Comparison of ENCODE assay signal across 1 cellular context in genomic region chr1:22414244-22414751, GRCh38.
TF ChIP-seq lines count a peak whose summit lies in the region.

No MANE protein-coding gene starts in this region.

TF ChIP-seq in HepG2, 621 proteins besides CTCF, POLR2A, EP300 and RAD21 (continued from another document and continues in another):
- TF ChIP-seq ZNF256 (CRISPR knock-in tag; conservative IDR thresholded peaks at IDR 0.05) (0 out of 2 replicates have a peak, but pooled peaks have one; percentile 48), HIC2 (CRISPR knock-in tag; IDR thresholded peaks at IDR 0.05; ENCODE audit: low read depth) (no peak), TEAD2 (CRISPR knock-in tag; IDR thresholded peaks at IDR 0.05) (no peak), RAD51 (IDR thresholded peaks at IDR 0.05; ENCODE audit: borderline replicate concordance) (no peak), AFF4 (CRISPR knock-in tag; IDR thresholded peaks at IDR 0.05) (no peak), MYC (CRISPR knock-in tag; IDR thresholded peaks at IDR 0.05; ENCODE audit: borderline replicate concordance) (peak; percentile 28; the same call in 1 of the 2 replicates), GMEB1 (CRISPR knock-in tag; IDR thresholded peaks at IDR 0.05; ENCODE audit: borderline replicate concordance) (peak; percentile 29; the same call in 1 of the 2 replicates), BATF2 (CRISPR knock-in tag; IDR thresholded peaks at IDR 0.05) (no peak), ZNF512B (CRISPR knock-in tag; IDR thresholded peaks at IDR 0.05; ENCODE audit: borderline replicate concordance) (peak; percentile 51; the same call in 1 of the 2 replicates), GTF3A (CRISPR knock-in tag; conservative IDR thresholded peaks at IDR 0.05) (no peak), YEATS4 (CRISPR knock-in tag; IDR thresholded peaks at IDR 0.05; ENCODE audit: borderline replicate concordance) (no peak), RBAK (CRISPR knock-in tag; IDR thresholded peaks at IDR 0.05) (no peak), KLF12 (CRISPR knock-in tag; IDR thresholded peaks at IDR 0.05; ENCODE audit: borderline replicate concordance) (no peak), ATF4 (CRISPR knock-in tag; IDR thresholded peaks at IDR 0.05) (no peak), ZNF24 (IDR thresholded peaks at IDR 0.05) (no peak), ZNF780A (CRISPR knock-in tag; IDR thresholded peaks at IDR 0.05) (no peak), ELF3 (CRISPR knock-in tag; IDR thresholded peaks at IDR 0.05) (peak; percentile 51; the same call in 1 of the 2 replicates), ZNF235 (CRISPR knock-in tag; IDR thresholded peaks at IDR 0.05; ENCODE audit: borderline replicate concordance) (no peak), ZBTB14 (CRISPR knock-in tag; IDR thresholded peaks at IDR 0.05) (no peak), ZNF44 (CRISPR knock-in tag; IDR thresholded peaks at IDR 0.05) (no peak), ZBTB2 (CRISPR knock-in tag; IDR thresholded peaks at IDR 0.05; ENCODE audit: low read depth) (no peak), RNF2 (conservative IDR thresholded peaks at IDR 0.05; ENCODE audit: low read depth) (peak; percentile 53; the same call in 1 of the 2 replicates), BORCS8-MEF2B (CRISPR knock-in tag; IDR thresholded peaks at IDR 0.05) (no peak), POGK (CRISPR knock-in tag; conservative IDR thresholded peaks at IDR 0.05) (no peak), BCLAF1 (IDR thresholded peaks at IDR 0.05) (no peak), RARG (CRISPR knock-in tag; IDR thresholded peaks at IDR 0.05; ENCODE audit: low read depth) (no peak), ZNF431 (CRISPR knock-in tag; IDR thresholded peaks at IDR 0.05; ENCODE audit: borderline replicate concordance, low read depth) (no peak), FOXK2 (IDR thresholded peaks at IDR 0.05) (0 out of 2 replicates have a peak, but pooled peaks have one; percentile 30), ZNF335 (CRISPR knock-in tag; IDR thresholded peaks at IDR 0.05) (no peak), ZNF776 (CRISPR knock-in tag; IDR thresholded peaks at IDR 0.05) (no peak), KDM5B (CRISPR knock-in tag; IDR thresholded peaks at IDR 0.05; ENCODE audit: borderline replicate concordance) (no peak), CREM (IDR thresholded peaks at IDR 0.05) (peak; percentile 93), CREM (CRISPR knock-in tag; IDR thresholded peaks at IDR 0.05) (no peak), SATB2 (CRISPR knock-in tag; IDR thresholded peaks at IDR 0.05) (no peak), MXD3 (CRISPR knock-in tag; IDR thresholded peaks at IDR 0.05) (no peak), MAZ (IDR thresholded peaks at IDR 0.05; ENCODE audit: borderline replicate concordance, low read depth, low read length) (no peak), MAZ (CRISPR knock-in tag; IDR thresholded peaks at IDR 0.05; ENCODE audit: low read depth) (peak; percentile 37; the same call in 1 of the 2 replicates), HMGA1 (CRISPR knock-in tag; conservative IDR thresholded peaks at IDR 0.05) (no peak), ZNF292 (CRISPR knock-in tag; IDR thresholded peaks at IDR 0.05; ENCODE audit: borderline replicate concordance, low read depth) (peak; percentile 56; the same call in 1 of the 2 replicates)
